Comparison of ENCODE assay signal across 1 cellular context in genomic region chr1:248838357-248839167, GRCh38.
A peak's percentile ranks its signal among the peaks of the same experiment; 100 is the strongest.
TF ChIP-seq lines count a peak whose summit lies in the region.

No MANE protein-coding gene starts in this region.

TF ChIP-seq in K562, 482 proteins besides CTCF, POLR2A, EP300 and RAD21 (continued from another document and continues in another):
- TF ChIP-seq UBTF (IDR thresholded peaks at IDR 0.05; ENCODE audit: borderline replicate concordance in 1 of 2, low read depth in 2 of 2, low read length in 2 of 2) (peak in 1 of 2 experiments; percentile 82; a peak in 1 of 4 replicates), ZEB2 (IDR thresholded peaks at IDR 0.05) (0 out of 2 replicates have a peak, but pooled peaks have one; percentile 35), SMAD2 (IDR thresholded peaks at IDR 0.05; ENCODE audit: low read depth, low read length) (no peak), BRD9 (IDR thresholded peaks at IDR 0.05; ENCODE audit: low read depth, partially characterized antibody) (peak; percentile 67), E2F8 (IDR thresholded peaks at IDR 0.05; ENCODE audit: low read depth, partially characterized antibody) (peak; percentile 58), CAMTA2 (CRISPR knock-in tag; conservative IDR thresholded peaks at IDR 0.05) (no peak; the same call in 1 of the 2 replicates), ZBTB7A (IDR thresholded peaks at IDR 0.05; ENCODE audit: borderline replicate concordance, control insufficient read depth, low read depth, low read length) (peak; percentile 83; the same call in 1 of the 2 replicates), ZBTB9 (CRISPR knock-in tag; IDR thresholded peaks at IDR 0.05) (peak; percentile 67), MTA3 (IDR thresholded peaks at IDR 0.05; ENCODE audit: borderline replicate concordance) (peak; percentile 87; the same call in 1 of the 2 replicates), SPI1 (IDR thresholded peaks at IDR 0.05; ENCODE audit: borderline replicate concordance, low read depth, low read length) (peak; percentile 66), SREBF1 (IDR thresholded peaks at IDR 0.05; ENCODE audit: borderline replicate concordance, low read depth, low read length) (peak; percentile 63; the same call in 1 of the 2 replicates), YY1 (IDR thresholded peaks at IDR 0.05; ENCODE audit: borderline replicate concordance in 1 of 3, control insufficient read depth in 1 of 3, extremely low read depth in 1 of 3, insufficient read depth in 3 of 3, insufficient read length in 1 of 3, insufficient replicate concordance in 2 of 3, low read depth in 1 of 3, low read length in 2 of 3) (peak in 1 of 3 experiments; percentile 10), SMARCA4 (IDR thresholded peaks at IDR 0.05) (peak; percentile 22; the same call in 1 of the 2 replicates), MYC (IDR thresholded peaks at IDR 0.05; ENCODE audit: low read depth, low read length) (no peak; the same call in 1 of the 2 replicates), MYC (CRISPR knock-in tag; IDR thresholded peaks at IDR 0.05; ENCODE audit: borderline replicate concordance, low read depth) (peak; percentile 19; the same call in 1 of the 2 replicates), CREB1 (IDR thresholded peaks at IDR 0.05) (peak; percentile 94), CREB1 (CRISPR knock-in tag; IDR thresholded peaks at IDR 0.05) (peak; percentile 95), MAZ (CRISPR knock-in tag; conservative IDR thresholded peaks at IDR 0.05 in 1 of 2, IDR thresholded peaks at IDR 0.05 in 1 of 2) (peak; percentile 40 to 50; a peak in 2 of 4 replicates), SAFB (IDR thresholded peaks at IDR 0.05; ENCODE audit: borderline replicate concordance, low read depth, low read length) (no peak), ZSCAN32 (CRISPR knock-in tag; IDR thresholded peaks at IDR 0.05) (no peak), GTF2A2 (tag; IDR thresholded peaks at IDR 0.05) (0 out of 2 replicates have a peak, but pooled peaks have one; percentile 31), SNIP1 (IDR thresholded peaks at IDR 0.05; ENCODE audit: low read depth) (peak; percentile 93), LCOR (CRISPR knock-in tag; IDR thresholded peaks at IDR 0.05) (peak; percentile 93), ZNF583 (CRISPR knock-in tag; IDR thresholded peaks at IDR 0.05) (0 out of 2 replicates have a peak, but pooled peaks have one; percentile 63), BHLHE40 (IDR thresholded peaks at IDR 0.05; ENCODE audit: low read length) (0 out of 2 replicates have a peak, but pooled peaks have one; percentile 59)
- TF ChIP-seq, protein P1, sequence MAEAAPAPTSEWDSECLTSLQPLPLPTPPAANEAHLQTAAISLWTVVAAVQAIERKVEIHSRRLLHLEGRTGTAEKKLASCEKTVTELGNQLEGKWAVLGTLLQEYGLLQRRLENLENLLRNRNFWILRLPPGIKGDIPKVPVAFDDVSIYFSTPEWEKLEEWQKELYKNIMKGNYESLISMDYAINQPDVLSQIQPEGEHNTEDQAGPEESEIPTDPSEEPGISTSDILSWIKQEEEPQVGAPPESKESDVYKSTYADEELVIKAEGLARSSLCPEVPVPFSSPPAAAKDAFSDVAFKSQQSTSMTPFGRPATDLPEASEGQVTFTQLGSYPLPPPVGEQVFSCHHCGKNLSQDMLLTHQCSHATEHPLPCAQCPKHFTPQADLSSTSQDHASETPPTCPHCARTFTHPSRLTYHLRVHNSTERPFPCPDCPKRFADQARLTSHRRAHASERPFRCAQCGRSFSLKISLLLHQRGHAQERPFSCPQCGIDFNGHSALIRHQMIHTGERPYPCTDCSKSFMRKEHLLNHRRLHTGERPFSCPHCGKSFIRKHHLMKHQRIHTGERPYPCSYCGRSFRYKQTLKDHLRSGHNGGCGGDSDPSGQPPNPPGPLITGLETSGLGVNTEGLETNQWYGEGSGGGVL (CRISPR knock-in tag; IDR thresholded peaks at IDR 0.05): no peak
- TF ChIP-seq, protein P2, sequence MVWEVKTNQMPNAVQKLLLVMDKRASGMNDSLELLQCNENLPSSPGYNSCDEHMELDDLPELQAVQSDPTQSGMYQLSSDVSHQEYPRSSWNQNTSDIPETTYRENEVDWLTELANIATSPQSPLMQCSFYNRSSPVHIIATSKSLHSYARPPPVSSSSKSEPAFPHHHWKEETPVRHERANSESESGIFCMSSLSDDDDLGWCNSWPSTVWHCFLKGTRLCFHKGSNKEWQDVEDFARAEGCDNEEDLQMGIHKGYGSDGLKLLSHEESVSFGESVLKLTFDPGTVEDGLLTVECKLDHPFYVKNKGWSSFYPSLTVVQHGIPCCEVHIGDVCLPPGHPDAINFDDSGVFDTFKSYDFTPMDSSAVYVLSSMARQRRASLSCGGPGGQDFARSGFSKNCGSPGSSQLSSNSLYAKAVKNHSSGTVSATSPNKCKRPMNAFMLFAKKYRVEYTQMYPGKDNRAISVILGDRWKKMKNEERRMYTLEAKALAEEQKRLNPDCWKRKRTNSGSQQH (CRISPR knock-in tag; IDR thresholded peaks at IDR 0.05): peak; percentile 92; the same call in 1 of the 2 replicates
- TF ChIP-seq, protein P3, sequence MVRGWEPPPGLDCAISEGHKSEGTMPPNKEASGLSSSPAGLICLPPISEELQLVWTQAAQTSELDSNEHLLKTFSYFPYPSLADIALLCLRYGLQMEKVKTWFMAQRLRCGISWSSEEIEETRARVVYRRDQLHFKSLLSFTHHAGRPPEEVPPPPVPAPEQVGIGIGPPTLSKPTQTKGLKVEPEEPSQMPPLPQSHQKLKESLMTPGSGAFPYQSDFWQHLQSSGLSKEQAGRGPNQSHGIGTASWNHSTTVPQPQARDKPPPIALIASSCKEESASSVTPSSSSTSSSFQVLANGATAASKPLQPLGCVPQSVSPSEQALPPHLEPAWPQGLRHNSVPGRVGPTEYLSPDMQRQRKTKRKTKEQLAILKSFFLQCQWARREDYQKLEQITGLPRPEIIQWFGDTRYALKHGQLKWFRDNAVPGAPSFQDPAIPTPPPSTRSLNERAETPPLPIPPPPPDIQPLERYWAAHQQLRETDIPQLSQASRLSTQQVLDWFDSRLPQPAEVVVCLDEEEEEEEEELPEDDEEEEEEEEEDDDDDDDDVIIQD (CRISPR knock-in tag; IDR thresholded peaks at IDR 0.05): 0 out of 2 replicates have a peak, but pooled peaks have one; percentile 61
- TF ChIP-seq, protein P4, sequence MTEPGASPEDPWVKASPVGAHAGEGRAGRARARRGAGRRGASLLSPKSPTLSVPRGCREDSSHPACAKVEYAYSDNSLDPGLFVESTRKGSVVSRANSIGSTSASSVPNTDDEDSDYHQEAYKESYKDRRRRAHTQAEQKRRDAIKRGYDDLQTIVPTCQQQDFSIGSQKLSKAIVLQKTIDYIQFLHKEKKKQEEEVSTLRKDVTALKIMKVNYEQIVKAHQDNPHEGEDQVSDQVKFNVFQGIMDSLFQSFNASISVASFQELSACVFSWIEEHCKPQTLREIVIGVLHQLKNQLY (CRISPR knock-in tag; conservative IDR thresholded peaks at IDR 0.05): peak in 1 of 2 experiments; percentile 86; a peak in 1 of 4 replicates
- TF ChIP-seq, protein P5, sequence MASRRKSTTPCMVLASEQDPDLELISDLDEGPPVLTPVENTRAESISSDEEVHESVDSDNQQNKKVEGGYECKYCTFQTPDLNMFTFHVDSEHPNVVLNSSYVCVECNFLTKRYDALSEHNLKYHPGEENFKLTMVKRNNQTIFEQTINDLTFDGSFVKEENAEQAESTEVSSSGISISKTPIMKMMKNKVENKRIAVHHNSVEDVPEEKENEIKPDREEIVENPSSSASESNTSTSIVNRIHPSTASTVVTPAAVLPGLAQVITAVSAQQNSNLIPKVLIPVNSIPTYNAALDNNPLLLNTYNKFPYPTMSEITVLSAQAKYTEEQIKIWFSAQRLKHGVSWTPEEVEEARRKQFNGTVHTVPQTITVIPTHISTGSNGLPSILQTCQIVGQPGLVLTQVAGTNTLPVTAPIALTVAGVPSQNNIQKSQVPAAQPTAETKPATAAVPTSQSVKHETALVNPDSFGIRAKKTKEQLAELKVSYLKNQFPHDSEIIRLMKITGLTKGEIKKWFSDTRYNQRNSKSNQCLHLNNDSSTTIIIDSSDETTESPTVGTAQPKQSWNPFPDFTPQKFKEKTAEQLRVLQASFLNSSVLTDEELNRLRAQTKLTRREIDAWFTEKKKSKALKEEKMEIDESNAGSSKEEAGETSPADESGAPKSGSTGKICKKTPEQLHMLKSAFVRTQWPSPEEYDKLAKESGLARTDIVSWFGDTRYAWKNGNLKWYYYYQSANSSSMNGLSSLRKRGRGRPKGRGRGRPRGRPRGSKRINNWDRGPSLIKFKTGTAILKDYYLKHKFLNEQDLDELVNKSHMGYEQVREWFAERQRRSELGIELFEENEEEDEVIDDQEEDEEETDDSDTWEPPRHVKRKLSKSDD (conservative IDR thresholded peaks at IDR 0.05; ENCODE audit: low read length): no peak
- TF ChIP-seq, protein P6, sequence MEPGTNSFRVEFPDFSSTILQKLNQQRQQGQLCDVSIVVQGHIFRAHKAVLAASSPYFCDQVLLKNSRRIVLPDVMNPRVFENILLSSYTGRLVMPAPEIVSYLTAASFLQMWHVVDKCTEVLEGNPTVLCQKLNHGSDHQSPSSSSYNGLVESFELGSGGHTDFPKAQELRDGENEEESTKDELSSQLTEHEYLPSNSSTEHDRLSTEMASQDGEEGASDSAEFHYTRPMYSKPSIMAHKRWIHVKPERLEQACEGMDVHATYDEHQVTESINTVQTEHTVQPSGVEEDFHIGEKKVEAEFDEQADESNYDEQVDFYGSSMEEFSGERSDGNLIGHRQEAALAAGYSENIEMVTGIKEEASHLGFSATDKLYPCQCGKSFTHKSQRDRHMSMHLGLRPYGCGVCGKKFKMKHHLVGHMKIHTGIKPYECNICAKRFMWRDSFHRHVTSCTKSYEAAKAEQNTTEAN (CRISPR knock-in tag; IDR thresholded peaks at IDR 0.05): 0 out of 2 replicates have a peak, but pooled peaks have one; percentile 19
- TF ChIP-seq, protein P7, sequence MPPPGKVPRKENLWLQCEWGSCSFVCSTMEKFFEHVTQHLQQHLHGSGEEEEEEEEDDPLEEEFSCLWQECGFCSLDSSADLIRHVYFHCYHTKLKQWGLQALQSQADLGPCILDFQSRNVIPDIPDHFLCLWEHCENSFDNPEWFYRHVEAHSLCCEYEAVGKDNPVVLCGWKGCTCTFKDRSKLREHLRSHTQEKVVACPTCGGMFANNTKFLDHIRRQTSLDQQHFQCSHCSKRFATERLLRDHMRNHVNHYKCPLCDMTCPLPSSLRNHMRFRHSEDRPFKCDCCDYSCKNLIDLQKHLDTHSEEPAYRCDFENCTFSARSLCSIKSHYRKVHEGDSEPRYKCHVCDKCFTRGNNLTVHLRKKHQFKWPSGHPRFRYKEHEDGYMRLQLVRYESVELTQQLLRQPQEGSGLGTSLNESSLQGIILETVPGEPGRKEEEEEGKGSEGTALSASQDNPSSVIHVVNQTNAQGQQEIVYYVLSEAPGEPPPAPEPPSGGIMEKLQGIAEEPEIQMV (tag; conservative IDR thresholded peaks at IDR 0.05; ENCODE audit: low read depth): 0 out of 2 replicates have a peak, but pooled peaks have one; percentile 19
